Comparison of ENCODE assay signal across 37 cellular contexts in the genomic region with DNA sequence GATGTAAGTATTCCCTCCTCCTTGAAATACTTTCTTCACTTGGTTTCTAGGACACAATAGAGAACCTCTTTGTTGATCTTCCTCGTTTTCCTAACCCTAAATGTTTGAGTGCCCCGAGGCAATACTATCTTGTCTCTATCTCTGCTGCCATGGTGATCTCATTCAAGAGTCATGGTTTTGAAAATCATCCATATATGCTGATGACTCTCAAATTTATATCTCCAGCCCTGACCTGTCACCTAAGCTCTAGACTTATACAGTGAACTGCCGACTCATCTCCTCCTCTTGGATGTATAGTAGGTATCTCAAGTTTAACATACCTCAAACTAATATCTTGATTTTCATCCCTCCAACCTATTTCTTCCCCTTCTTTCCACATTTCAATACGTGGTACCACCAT.
"Had no signal": no experiment of that assay in that cellular context is flagged by ENCODE, and none has a peak within 500 bp of the region (broad histone marks: within the 10 kb centered on the region; RNA-seq: fewer than 3 reads in every experiment).

No MANE protein-coding gene starts in this region.

- ATAC-seq: activated CD8-positive, alpha-beta T cell treated with anti-CD3 and anti-CD28 coated beads for 36 hours; activated T-cell treated with anti-CD3 and anti-CD28 coated beads, Interleukin-2, amount 50 U/mL, for 72 hours; activated T-helper 17 cell treated with anti-CD3 and anti-CD28 coated beads, Interleukin-2, amount 50 U/mL, for 72 hours; Right ventricle myocardium inferior; SK-N-SH treated with all-trans-retinoic acid at 6 μM for 48 hours had no signal

- H3K9me3 ChIP-seq: ascending aorta, Peyer's patch had no signal

- H3K36me3 ChIP-seq: WERI-Rb-1 had no signal

- H3K27me3 ChIP-seq: ascending aorta, cardiac muscle cell, Peyer's patch had no signal

- H3K4me3 ChIP-seq: ascending aorta, cardiac muscle cell, Peyer's patch had no signal

- DNase-seq: activated CD4-positive, alpha-beta T cell treated with anti-CD3 and anti-CD28 coated beads for 1 hour; activated CD4-positive, alpha-beta T cell treated with anti-CD3 and anti-CD28 coated beads for 48 hours; activated CD4-positive, CD25-positive, alpha-beta regulatory T cell; activated CD8-positive, alpha-beta T cell treated with anti-CD3 and anti-CD28 coated beads for 36 hours; activated effector memory CD4-positive, alpha-beta T cell treated with anti-CD3 and anti-CD28 coated beads, Interleukin-2, amount 50 U/mL, for 16 hours; activated naive CD4-positive, alpha-beta T cell; activated naive CD4-positive, alpha-beta T cell treated with anti-CD3 and anti-CD28 coated beads, Interleukin-2, amount 50 U/mL, for 16 hours; activated naive CD8-positive, alpha-beta T cell treated with anti-CD3 and anti-CD28 coated beads for 36 hours; activated T-cell treated with anti-CD3 and anti-CD28 coated beads, Interleukin-2, amount 50 U/mL, for 1 hour; activated T-cell treated with anti-CD3 and anti-CD28 coated beads, Interleukin-2, amount 50 U/mL, for 72 hours; amniotic stem cell; Kasumi-1; KG1; MM.1S; MV-4-11; NCI-H1092; NCI-H1436 treated with DMSO at 0.1 percent for 48 hours; NCI-H187 treated with DMSO at 0.1 percent for 48 hours; NCI-H2081; NCI-H2171 treated with DMSO at 0.1 percent for 48 hours; NCI-H2227 treated with DMSO at 0.1 percent for 48 hours; NCI-H446; NCI-H510A treated with DMSO at 0.1 percent for 48 hours; NCI-H526 treated with DMSO at 0.1 percent for 48 hours; NCI-H82; Peyer's patch; SIG-M5; T-helper 1 cell; T-helper 2 cell; T-helper 9 cell; WERI-Rb-1 had no signal

- H3K27ac ChIP-seq: ascending aorta, cardiac muscle cell, Peyer's patch, RWPE1, WERI-Rb-1 had no signal

- H3K4me1 ChIP-seq: ascending aorta, Peyer's patch had no signal
